3 cellular contexts compared by ENCODE assay signal in the genomic region with DNA sequence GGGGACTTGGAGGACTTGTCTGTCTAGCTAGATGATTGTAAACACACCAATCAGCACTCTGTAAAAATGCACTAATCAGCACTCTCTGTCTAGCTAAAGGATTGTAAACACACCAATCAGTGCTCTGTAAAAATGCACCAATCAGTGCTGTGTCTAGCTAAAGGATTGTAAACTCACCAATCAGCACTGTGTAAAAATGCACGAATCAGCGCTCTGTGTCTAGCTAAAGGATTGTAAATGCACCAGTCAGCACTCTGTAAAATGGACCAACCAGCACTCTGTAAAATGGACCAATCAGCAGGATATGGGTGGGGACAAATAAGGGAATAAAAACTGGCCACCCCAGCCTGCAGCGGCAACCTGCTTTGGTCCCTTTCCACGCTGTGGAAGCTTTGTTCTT. TPM values are rescaled to one million over a fixed set of nuclear protein-coding genes. Genes with fewer than 3 reads are reported as not detected.
"Had no signal": no experiment of that assay in that cellular context is flagged by ENCODE, and none has a peak within 500 bp of the region (broad histone marks: within the 10 kb centered on the region; RNA-seq: fewer than 3 reads in every experiment).

No MANE protein-coding gene starts in this region.

RNA-seq across cellular contexts. Expression of gene MSH4, which starts 38.1 kb away (rescaled TPM):
- total RNA-seq: PC-3, RPMI7951 had no signal
- polyA plus RNA-seq: SK-N-SH had no signal
